24 cellular contexts compared by ENCODE assay signal in genomic region chr5:177141496-177141895, GRCh38. TPM values are rescaled to one million over a fixed set of nuclear protein-coding genes. Genes with fewer than 3 reads are reported as not detected.
DNase-seq lines count a peak whose midpoint lies in the region; ATAC-seq and TF ChIP-seq lines count a peak whose summit lies in the region.
"Had no signal": no experiment of that assay in that cellular context is flagged by ENCODE, and none has a peak within 500 bp of the region (broad histone marks: within the 10 kb centered on the region; RNA-seq: fewer than 3 reads in every experiment).

No MANE protein-coding gene starts in this region.

- H3K9me3 Mint-ChIP-seq in activated CD4-positive, alpha-beta memory T cell treated with anti-CD3 and anti-CD28 coated beads, Interleukin-2, amount 10 ng/mL, durations not matched to agents 7 days and 5 days: no peaks in the 10 kb centered on the region
- no peaks in the 10 kb centered on the region for H3K9me3 Mint-ChIP-seq in activated CD4-positive, alpha-beta memory T cell treated with anti-CD3 and anti-CD28 coated beads for 36 hours
- no peaks in the 10 kb centered on the region for H3K9me3 Mint-ChIP-seq in effector memory CD8-positive, alpha-beta T cell
- no peaks in the 10 kb centered on the region for H3K9me3 Mint-ChIP-seq in osteocyte (ENCODE audit: unreplicated experiment)
- H3K9me3 Mint-ChIP-seq: activated T-cell treated with anti-CD3 and anti-CD28 coated beads, Interleukin-2, amount 50 U/mL, for 4 hours; natural killer cell had no signal

- TF ChIP-seq CTCF in HEK293 (tag by site-specific recombination; IDR thresholded peaks at IDR 0.05) (no peak), osteocyte (IDR thresholded peaks at IDR 0.05) (no peak), gastrocnemius medialis (IDR thresholded peaks at IDR 0.05 in 4 of 5, conservative IDR thresholded peaks at IDR 0.05 in 1 of 5) (no peak)

- peak overlapping the region; percentile 11 for H3K27ac Mint-ChIP-seq in activated CD4-positive, alpha-beta memory T cell treated with anti-CD3 and anti-CD28 coated beads, Interleukin-2, amount 10 ng/mL, durations not matched to agents 7 days and 5 days
- no peak overlapping the region for H3K27ac Mint-ChIP-seq in activated CD4-positive, alpha-beta memory T cell treated with anti-CD3 and anti-CD28 coated beads for 36 hours
- peak overlapping the region; percentile 8 to 32 for H3K27ac Mint-ChIP-seq in effector memory CD8-positive, alpha-beta T cell
- peak overlapping the region; percentile 32 for H3K27ac Mint-ChIP-seq in osteocyte (ENCODE audit: unreplicated experiment)
- H3K27ac Mint-ChIP-seq: activated CD4-positive, alpha-beta T cell treated with anti-CD3 and anti-CD28 coated beads for 36 hours; activated naive CD8-positive, alpha-beta T cell had no signal

- H3K4me1 ChIP-seq in HEK293 (ENCODE audit: control insufficient read depth, insufficient read depth, low read length) (peaks cover 7% of the 10 kb centered on the region), gastrocnemius medialis (peaks cover 46 to 51% of the 10 kb centered on the region in 2 donors)
- H3K4me1 ChIP-seq: SJCRH30 had no signal

- no peak overlapping the region for H3K4me3 Mint-ChIP-seq in activated CD4-positive, alpha-beta memory T cell treated with anti-CD3 and anti-CD28 coated beads, Interleukin-2, amount 10 ng/mL, durations not matched to agents 7 days and 5 days
- no peak overlapping the region for H3K4me3 Mint-ChIP-seq in activated CD4-positive, alpha-beta memory T cell treated with anti-CD3 and anti-CD28 coated beads for 36 hours
- H3K4me3 Mint-ChIP-seq in effector memory CD8-positive, alpha-beta T cell: peak overlapping the region in 1 of 2 donors; percentile 28
- no peak overlapping the region for H3K4me3 Mint-ChIP-seq in osteocyte (ENCODE audit: unreplicated experiment)
- H3K4me3 Mint-ChIP-seq: activated CD4-positive, alpha-beta T cell treated with anti-CD3 and anti-CD28 coated beads for 36 hours; activated naive CD8-positive, alpha-beta T cell; activated T-cell treated with anti-CD3 and anti-CD28 coated beads, Interleukin-2, amount 50 U/mL, for 4 hours; natural killer cell had no signal

- intact Hi-C loops in activated CD4-positive, alpha-beta memory T cell treated with anti-CD3 and anti-CD28 coated beads for 36 hours (cut with micrococcal nuclease): no loop called here
- intact Hi-C loops in gastrocnemius medialis (cut with DNase I; ENCODE audit: low total_unique reads): no loop called here

- H3K36me3 ChIP-seq in HEK293 (ENCODE audit: control insufficient read depth in 2 of 2, insufficient read depth in 1 of 2, low read length in 2 of 2) (peaks cover 80% of the 10 kb centered on the region in 2 experiments), gastrocnemius medialis (peaks cover 0 to 15% of the 10 kb centered on the region in 2 donors)
- H3K36me3 ChIP-seq: ovary, SJCRH30 had no signal

- H3K36me3 Mint-ChIP-seq in activated CD4-positive, alpha-beta memory T cell treated with anti-CD3 and anti-CD28 coated beads, Interleukin-2, amount 10 ng/mL, durations not matched to agents 7 days and 5 days (ENCODE audit: low read depth): peaks cover 70% of the 10 kb centered on the region
- H3K36me3 Mint-ChIP-seq in activated CD4-positive, alpha-beta memory T cell treated with anti-CD3 and anti-CD28 coated beads for 36 hours: peaks cover 34% of the 10 kb centered on the region
- H3K36me3 Mint-ChIP-seq in effector memory CD8-positive, alpha-beta T cell (ENCODE audit: insufficient read depth): peaks cover 82% of the 10 kb centered on the region
- H3K36me3 Mint-ChIP-seq in osteocyte (ENCODE audit: unreplicated experiment): peaks cover 39% of the 10 kb centered on the region
- H3K36me3 Mint-ChIP-seq: natural killer cell had no signal

- peaks cover 42% of the 10 kb centered on the region for H3K4me1 Mint-ChIP-seq in activated CD4-positive, alpha-beta memory T cell treated with anti-CD3 and anti-CD28 coated beads, Interleukin-2, amount 10 ng/mL, durations not matched to agents 7 days and 5 days
- H3K4me1 Mint-ChIP-seq in activated CD4-positive, alpha-beta memory T cell treated with anti-CD3 and anti-CD28 coated beads for 36 hours (ENCODE audit: low read depth): peaks cover 35% of the 10 kb centered on the region
- peaks cover 28 to 51% of the 10 kb centered on the region in 2 donors for H3K4me1 Mint-ChIP-seq in effector memory CD8-positive, alpha-beta T cell (ENCODE audit: low read depth in 2 of 2)
- peaks cover 32% of the 10 kb centered on the region for H3K4me1 Mint-ChIP-seq in osteocyte (ENCODE audit: unreplicated experiment)

- ATAC-seq in effector memory CD8-positive, alpha-beta T cell (replicated peaks): no peak
- ATAC-seq in gastrocnemius medialis: no peak
- ATAC-seq in GM18502 (IDR thresholded peaks at IDR 0.05; ENCODE audit: poor library complexity, unreplicated experiment): no peak
- ATAC-seq: activated CD4-positive, alpha-beta T cell treated with anti-CD3 and anti-CD28 coated beads for 36 hours; activated T-cell treated with anti-CD3 and anti-CD28 coated beads, Interleukin-2, amount 50 U/mL, for 4 hours; HCT116; natural killer cell had no signal

- in situ Hi-C loops in gastrocnemius medialis (cut with MboI; ENCODE audit: low sequenced_read_pairs in 4 of 4): no loop called here

- H3K9me3 ChIP-seq in HEK293 (ENCODE audit: control insufficient read depth, insufficient read depth, low read depth, low read length): no peaks in the 10 kb centered on the region
- no peaks in the 10 kb centered on the region for H3K9me3 ChIP-seq in gastrocnemius medialis
- H3K9me3 ChIP-seq: ovary, SJCRH30, tibial artery had no signal

- CTCF ChIA-PET in activated CD4-positive, alpha-beta memory T cell treated with anti-CD3 and anti-CD28 coated beads, Interleukin-2, amount 10 ng/mL, durations not matched to agents 7 days and 5 days (lab: Charles Lee): no interaction called here
- CTCF ChIA-PET in activated CD4-positive, alpha-beta memory T cell treated with anti-CD3 and anti-CD28 coated beads for 36 hours (lab: Charles Lee): interaction anchor here (1.7 kb wide), 1 partner anchor 27 kb away, joined by 7 read pairs; no protein-coding TSS in a partner anchor
- CTCF ChIA-PET in HEK293 (lab: Yijun Ruan, JAX): interaction anchor here (0.7 kb wide), 1 partner anchor 24 kb away, joined by 3 read pairs; no protein-coding TSS in a partner anchor

- no peaks in the 10 kb centered on the region for H3K27me3 ChIP-seq in gastrocnemius medialis
- H3K27me3 ChIP-seq: ovary, SJCRH30, tibial artery had no signal

- H3K27ac ChIP-seq in HEK293 (ENCODE audit: extremely low read depth, low read depth, low read length) (no peak overlapping the region), gastrocnemius medialis (no peak overlapping the region)
- H3K27ac ChIP-seq: ovary, SJCRH30, tibial artery had no signal

- H3K4me3 ChIP-seq in HEK293 (ENCODE audit: low read depth, low read length) (no peak overlapping the region), gastrocnemius medialis (no peak overlapping the region)
- H3K4me3 ChIP-seq: ovary, SJCRH30, tibial artery had no signal

- no peak for DNase-seq in activated CD4-positive, alpha-beta memory T cell treated with anti-CD3 and anti-CD28 coated beads, Interleukin-2, amount 10 ng/mL, durations not matched to agents 7 days and 5 days
- no peak for DNase-seq in activated CD4-positive, alpha-beta memory T cell treated with anti-CD3 and anti-CD28 coated beads for 36 hours
- DNase-seq in effector memory CD8-positive, alpha-beta T cell: no peak
- no peak for DNase-seq in osteocyte (ENCODE audit: extremely low spot score, unreplicated experiment)
- DNase-seq in NCI-H510A (lab: John Stamatoyannopoulos, UW): no peak
- no peak for DNase-seq in gastrocnemius medialis
- DNase-seq: activated CD4-positive, alpha-beta T cell treated with anti-CD3 and anti-CD28 coated beads for 36 hours; activated T-cell treated with anti-CD3 and anti-CD28 coated beads, Interleukin-2, amount 50 U/mL, for 4 hours; central memory CD4-positive, alpha-beta T cell; dermis blood vessel endothelial cell; KBM-7; left ventricle myocardium superior; natural killer cell; NCI-H1105 treated with DMSO at 0.1 percent for 48 hours; NCI-H345; NCI-H748 treated with DMSO at 0.1 percent for 48 hours; SJCRH30; stimulated activated CD4-positive, alpha-beta T cell treated with anti-CD3 and anti-CD28 coated beads, Interleukin-2, amount 100 ng/mL, for 24 hours; tibial artery had no signal

- POLR2A ChIA-PET in activated CD4-positive, alpha-beta memory T cell treated with anti-CD3 and anti-CD28 coated beads, Interleukin-2, amount 10 ng/mL, durations not matched to agents 7 days and 5 days (lab: Charles Lee): no interaction called here
- POLR2A ChIA-PET in activated CD4-positive, alpha-beta memory T cell treated with anti-CD3 and anti-CD28 coated beads for 36 hours (lab: Charles Lee): interaction anchor here (1.2 kb wide), 1 partner anchor 8 kb away, joined by 3 read pairs; the partner anchor contains the start of gene NSD1
- POLR2A ChIA-PET in HEK293 (lab: Yijun Ruan, JAX): no interaction called here

- H3K27me3 Mint-ChIP-seq in activated CD4-positive, alpha-beta memory T cell treated with anti-CD3 and anti-CD28 coated beads, Interleukin-2, amount 10 ng/mL, durations not matched to agents 7 days and 5 days: no peaks in the 10 kb centered on the region
- no peaks in the 10 kb centered on the region for H3K27me3 Mint-ChIP-seq in activated CD4-positive, alpha-beta memory T cell treated with anti-CD3 and anti-CD28 coated beads for 36 hours
- H3K27me3 Mint-ChIP-seq in effector memory CD8-positive, alpha-beta T cell: no peaks in the 10 kb centered on the region
- no peaks in the 10 kb centered on the region for H3K27me3 Mint-ChIP-seq in osteocyte (ENCODE audit: unreplicated experiment)
- H3K27me3 Mint-ChIP-seq: activated CD4-positive, alpha-beta T cell treated with anti-CD3 and anti-CD28 coated beads for 36 hours; activated naive CD8-positive, alpha-beta T cell had no signal

- TF ChIP-seq POLR2A in gastrocnemius medialis (IDR thresholded peaks at IDR 0.05): no peak

TF ChIP-seq in HEK293, 187 proteins besides CTCF, POLR2A, EP300 and RAD21 (continues in another document):
- TF ChIP-seq YY2 (tag by site-specific recombination; IDR thresholded peaks at IDR 0.05) (no peak), PRDM1 (tag by site-specific recombination; IDR thresholded peaks at IDR 0.05) (peak; percentile 79), KLF8 (tag by site-specific recombination; IDR thresholded peaks at IDR 0.05) (no peak), ZNF510 (tag by site-specific recombination; IDR thresholded peaks at IDR 0.05; ENCODE audit: insufficient replicate concordance) (no peak)

RNA-seq across cellular contexts. Expression of gene NSD1, which starts 7.9 kb away (rescaled TPM):
- total RNA-seq in activated CD4-positive, alpha-beta memory T cell treated with anti-CD3 and anti-CD28 coated beads, Interleukin-2, amount 10 ng/mL, durations not matched to agents 7 days and 5 days: 10 to 100 TPM; 79.9 to 90.5 TPM
- 10 to 100 TPM; 54.6 to 55.5 TPM for total RNA-seq in activated CD4-positive, alpha-beta memory T cell treated with anti-CD3 and anti-CD28 coated beads for 36 hours
- total RNA-seq in osteocyte (71.6 and 74.7 TPM in 2 replicates), gastrocnemius medialis (10 to 100 TPM; 25.4 to 32.7 (median 29.0) TPM)

RNA-seq across cellular contexts. Expression of gene FGFR4, which starts 54.8 kb away (rescaled TPM):
- total RNA-seq in activated CD4-positive, alpha-beta memory T cell treated with anti-CD3 and anti-CD28 coated beads, Interleukin-2, amount 10 ng/mL, durations not matched to agents 7 days and 5 days: under 1 TPM; 0.33 to 0.53 TPM
- under 1 TPM; 0.76 to 0.87 TPM for total RNA-seq in activated CD4-positive, alpha-beta memory T cell treated with anti-CD3 and anti-CD28 coated beads for 36 hours
- 1.1 and 1.7 TPM in 2 replicates for total RNA-seq in osteocyte
- 1 to 10 TPM in 3 of 4 donors, under 1 TPM in 1; 0.56 to 5.0 (median 2.5) TPM for total RNA-seq in gastrocnemius medialis
